ENCODE assay signal across 8 cellular contexts in the genomic region with DNA sequence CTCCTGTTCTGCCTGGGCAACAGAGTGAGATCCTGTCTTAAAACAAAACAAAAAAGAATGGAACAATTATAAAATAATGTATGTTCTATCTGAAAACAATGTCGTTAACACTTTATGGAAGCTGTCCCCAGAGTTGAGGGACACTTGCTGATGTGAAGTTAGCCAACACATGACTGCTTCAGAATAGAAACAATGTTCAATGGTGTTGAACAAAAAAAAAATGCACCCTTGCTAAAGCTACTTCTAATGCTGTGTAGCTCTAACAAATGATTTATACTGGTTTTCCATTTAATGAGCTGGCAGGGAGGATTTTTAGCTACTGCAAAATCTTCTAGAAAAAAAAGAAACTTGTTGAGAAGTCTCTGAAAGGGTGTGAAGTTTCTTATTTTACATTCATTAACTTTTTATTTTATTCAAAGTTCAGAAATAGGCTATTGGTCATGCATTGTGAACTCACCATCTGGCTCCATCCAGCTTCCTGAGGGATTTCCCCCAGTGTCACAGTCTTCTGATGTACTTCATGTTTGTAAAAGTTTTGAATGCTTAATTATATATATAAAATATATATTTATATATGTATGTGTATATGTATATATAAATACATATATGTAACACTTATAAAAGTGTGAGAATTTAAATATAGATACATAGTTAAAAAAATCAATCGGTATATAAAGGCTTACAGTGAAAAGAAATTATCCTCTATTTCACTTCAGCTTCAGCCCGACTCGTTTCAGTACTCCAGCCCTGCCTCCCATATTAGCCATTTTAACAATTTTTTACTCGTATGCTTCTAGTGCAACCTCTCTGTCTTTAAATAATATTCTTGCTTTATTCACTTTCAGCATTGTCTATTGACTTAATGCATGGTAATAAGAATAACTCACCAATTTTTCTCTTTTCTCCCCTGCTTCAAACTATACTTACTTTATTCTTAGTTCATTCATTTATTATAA. TPM values are rescaled to one million over a fixed set of nuclear protein-coding genes. Genes with fewer than 3 reads are reported as not detected.
DNase-seq lines count a peak whose midpoint lies in the region; ATAC-seq and TF ChIP-seq lines count a peak whose summit lies in the region.

No MANE protein-coding gene starts in this region.

- no peak overlapping the region for H3K4me3 ChIP-seq in upper lobe of left lung

- H3K9me3 ChIP-seq in upper lobe of left lung: no peaks in the 10 kb centered on the region

- peaks cover 66 to 84% (median 71%) of the 10 kb centered on the region in 3 donors for H3K4me1 Mint-ChIP-seq in naive B cell
- no peaks in the 10 kb centered on the region for H3K4me1 Mint-ChIP-seq in T-cell

- CTCF ChIA-PET in T-cell (lab: Charles Lee): no interaction called here

- peak overlapping the region; percentile 86 to 98 (median 94) for H3K27ac Mint-ChIP-seq in naive B cell
- no peak overlapping the region for H3K27ac Mint-ChIP-seq in T-cell

- H3K36me3 ChIP-seq in upper lobe of left lung: no peaks in the 10 kb centered on the region

- WGBS in upper lobe of left lung, 2 donors: 85 to 86% methylated on average over 5 of the region's 5 CpGs

- H3K4me1 ChIP-seq in upper lobe of left lung: no peaks in the 10 kb centered on the region

- no peak overlapping the region for H3K27ac ChIP-seq in upper lobe of left lung

- H3K9me3 Mint-ChIP-seq in naive B cell (peaks cover 0 to 2% (median 0%) of the 10 kb centered on the region in 7 donors), T-cell (peaks cover 0 to 4% (median 2%) of the 10 kb centered on the region in 3 donors)

- no peak for TF ChIP-seq POLR2A in upper lobe of left lung (IDR thresholded peaks at IDR 0.05)

- no peaks in the 10 kb centered on the region for H3K27me3 ChIP-seq in upper lobe of left lung

- ATAC-seq in GM18867 (IDR thresholded peaks at IDR 0.05; ENCODE audit: unreplicated experiment) (peak; percentile 53), HG02571 (IDR thresholded peaks at IDR 0.05; ENCODE audit: unreplicated experiment) (peak; percentile 62), HG03460 (IDR thresholded peaks at IDR 0.05; ENCODE audit: unreplicated experiment) (peak; percentile 87), naive B cell (ENCODE audit: low read depth in 2 of 2) (peak; percentile 93), T-cell (replicated peaks in 1 of 4) (no peak), upper lobe of left lung (ENCODE audit: low FRiP score in 2 of 2) (no peak)

- no peak for TF ChIP-seq EP300 in upper lobe of left lung (IDR thresholded peaks at IDR 0.05)

- DNase-seq in naive B cell (peak; percentile 60), midbrain (lab: John Stamatoyannopoulos, UW) (no peak), T-cell (no peak), HCEC 1CT (no peak), upper lobe of left lung (no peak)

- H3K36me3 Mint-ChIP-seq in naive B cell (no peaks in the 10 kb centered on the region), T-cell (no peaks in the 10 kb centered on the region)

- no peaks in the 10 kb centered on the region for H3K27me3 Mint-ChIP-seq in naive B cell
- H3K27me3 Mint-ChIP-seq in T-cell: no peaks in the 10 kb centered on the region

- TF ChIP-seq CTCF in upper lobe of left lung (IDR thresholded peaks at IDR 0.05): no peak

- POLR2A ChIA-PET in T-cell (lab: Charles Lee): interaction anchor here in 1 of 2 donors (0.6 kb wide), 1 partner anchor 54 kb away, joined by 5 read pairs; no protein-coding TSS in a partner anchor

- H3K4me3 Mint-ChIP-seq in naive B cell (peak overlapping the region; percentile 56 to 90 (median 80)), T-cell (no peak overlapping the region)

RNA-seq across cellular contexts. Expression of gene HDAC9, which starts 35.0 kb away (rescaled TPM):
- 100 to 1,000 TPM in 4 of 6 donors, 10 to 100 TPM in 2; 86.5 to 123 (median 108) TPM for polyA plus RNA-seq in naive B cell (ENCODE audit: low read depth in 6 of 6)
- total RNA-seq in T-cell (1 to 10 TPM; 2.8 to 6.7 (median 4.7) TPM), upper lobe of left lung (10 to 100 TPM in 3 of 6 donors, 1 to 10 TPM in 3; 8.4 to 23.1 (median 10.4) TPM)

Comparison
In these comparisons a context has a peak if more than half of its experiments do, and no peak if none do; other contexts are left out.
1. ATAC-seq: peak in GM18867 (single experiment), HG02571 (single experiment), HG03460 (single experiment) and naive B cell (2 of 2); none in T-cell (0 of 4) and upper lobe of left lung (0 of 2).
2. H3K27ac Mint-ChIP-seq: peak in naive B cell (6 of 6); none in T-cell (0 of 2).
3. H3K4me3 Mint-ChIP-seq: peak in naive B cell (8 of 8); none in T-cell (0 of 3).